Comparison of ENCODE assay signal across 19 cellular contexts in genomic region chr7:112167144-112167543, GRCh38.
"Had no signal": no experiment of that assay in that cellular context is flagged by ENCODE, and none has a peak within 500 bp of the region (broad histone marks: within the 10 kb centered on the region; RNA-seq: fewer than 3 reads in every experiment).

No MANE protein-coding gene starts in this region.

- DNase-seq: activated CD4-positive, alpha-beta T cell treated with anti-CD3 and anti-CD28 coated beads for 1 hour; activated CD4-positive, alpha-beta T cell treated with anti-CD3 and anti-CD28 coated beads, Interleukin-2, amount 50 U/mL, for 1 hour; activated CD8-positive, alpha-beta T cell treated with anti-CD3 and anti-CD28 coated beads for 36 hours; activated naive CD8-positive, alpha-beta T cell treated with anti-CD3 and anti-CD28 coated beads, Interleukin-2, amount 50 U/mL, for 24 hours; activated T-cell treated with anti-CD3 and anti-CD28 coated beads, Interleukin-2, amount 50 U/mL, for 4 hours; effector memory CD4-positive, alpha-beta T cell; erythroblast; kidney; left colon; natural killer cell; right lobe of liver; stimulated activated CD4-positive, alpha-beta T cell treated with anti-CD3 and anti-CD28 coated beads, Interleukin-1b, Interleukin-23, amount 100 ng/mL, for 48 hours; stimulated activated CD4-positive, alpha-beta T cell treated with anti-CD3 and anti-CD28 coated beads, Interleukin-4, amount 100 ng/mL, for 4 hours; stimulated activated CD8-positive, alpha-beta memory T cell treated with anti-CD3 and anti-CD28 coated beads, Interleukin-4, amount 100 ng/mL, for 48 hours; stimulated activated naive CD8-positive, alpha-beta T cell treated with anti-CD3 and anti-CD28 coated beads, Interleukin-15, amount 100 ng/mL, for 72 hours; T-helper 2 cell; upper lobe of left lung had no signal

- ATAC-seq: activated CD8-positive, alpha-beta T cell treated with anti-CD3 and anti-CD28 coated beads for 36 hours; activated naive CD8-positive, alpha-beta T cell treated with anti-CD3 and anti-CD28 coated beads, Interleukin-2, amount 50 U/mL, for 24 hours; activated T-cell treated with anti-CD3 and anti-CD28 coated beads, Interleukin-2, amount 50 U/mL, for 4 hours; left colon; natural killer cell; right lobe of liver; stimulated activated memory B cell treated with anti-CD40 and anti-IgM and Interleukin-4, amounts not matched to agents 10 μg/mL and 1 μg/mL and 100 μg/mL, for 72 hours; stimulated activated naive CD8-positive, alpha-beta T cell treated with anti-CD3 and anti-CD28 coated beads, Interleukin-15, amount 100 ng/mL, for 72 hours; WTC11 had no signal
